In the genomic region with DNA sequence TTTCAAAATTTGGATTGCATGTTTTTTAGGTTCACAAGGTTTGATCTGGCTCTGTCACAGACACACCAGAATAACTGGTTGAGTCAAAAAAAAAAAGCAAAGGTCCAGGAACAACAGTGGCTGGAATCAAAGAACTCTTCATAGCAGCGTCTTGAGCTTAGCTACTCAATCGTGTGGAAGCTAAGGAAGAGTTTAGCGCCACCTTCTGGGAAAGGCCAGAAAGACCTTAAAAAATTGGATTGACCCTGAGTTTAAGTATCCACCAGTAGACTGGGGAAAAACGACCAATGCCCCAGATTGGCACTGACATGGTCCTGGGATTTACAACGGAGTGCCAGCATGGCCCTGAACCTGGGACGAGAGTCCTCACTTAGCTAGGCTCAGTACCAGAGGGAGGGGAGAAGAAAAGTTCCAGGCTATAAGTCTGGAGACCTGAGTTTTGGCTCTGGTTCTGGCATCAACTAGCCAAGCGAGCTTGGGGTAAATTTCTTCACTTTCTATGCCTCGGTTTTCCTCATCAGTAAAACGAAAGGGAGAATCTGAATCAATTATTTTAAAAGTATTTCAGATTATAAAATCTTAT, we compare ENCODE assay signal across 8 cellular contexts.
DNase-seq lines count a peak whose midpoint lies in the region; ATAC-seq, FAIRE-seq and TF ChIP-seq lines count a peak whose summit lies in the region.

No MANE protein-coding gene starts in this region.

- H3K36me3 ChIP-seq in kidney (ENCODE audit: control insufficient read depth in 1 of 2, insufficient read depth in 2 of 2, low read length in 2 of 2) (peaks cover 25 to 38% of the 10 kb centered on the region in 2 donors), thoracic aorta (peaks cover 26% of the 10 kb centered on the region)

- no TSS peak for BruUV-seq in MCF 10A (replicated peaks; lab: Mats Ljungman, UMichigan)

- H3K4me1 ChIP-seq in kidney (ENCODE audit: control insufficient read depth in 1 of 2, insufficient read depth in 1 of 2, low read depth in 1 of 2, low read length in 2 of 2): peaks cover 0 to 15% of the 10 kb centered on the region in 2 donors
- peaks cover 14 to 50% of the 10 kb centered on the region in 2 donors for H3K4me1 ChIP-seq in thoracic aorta (ENCODE audit: control insufficient read depth in 1 of 2, low read depth in 2 of 2)

- DNase-seq in activated CD4-positive, alpha-beta T cell treated with anti-CD3 and anti-CD28 coated beads for 48 hours: peak; percentile 30
- DNase-seq in activated CD4-positive, alpha-beta T cell treated with anti-CD3 and anti-CD28 coated beads, Interleukin-2, amount 50 U/mL, for 1 hour: no peak
- DNase-seq in HS-27A (ENCODE audit: low read depth): peak; percentile 48
- DNase-seq in NCI-H526 treated with DMSO at 0.1 percent for 48 hours (lab: John Stamatoyannopoulos, UW): peak; percentile 42
- DNase-seq in MCF 10A (ENCODE audit: unreplicated experiment): peak; percentile 81
- no peak for DNase-seq in kidney
- no peak for DNase-seq in thoracic aorta (ENCODE audit: low spot score)

- CTCF ChIA-PET in MCF 10A (lab: Yijun Ruan, JAX): interaction anchor here (0.5 to 14.9 kb wide), 50 partner anchors 9 to 1066 kb away, joined by 3 to 356 read pairs (median 5); no protein-coding TSS in a partner anchor

- FAIRE-seq in kidney (lab: Jason Lieb, UNC): no peak

- H3K9me3 ChIP-seq in kidney (ENCODE audit: control insufficient read depth in 1 of 2, low read length in 2 of 2) (no peaks in the 10 kb centered on the region), thoracic aorta (no peaks in the 10 kb centered on the region)

- intact Hi-C loops in MCF 10A (cut with micrococcal nuclease) (loop anchor here (1.0 to 2.0 kb wide), 3 partner anchors 71 to 271 kb away; partner anchors contain the start of gene TFCP2L1), kidney (cut with DNase I) (loop anchor here (5.0 kb wide), 1 partner anchor 269 kb away; no protein-coding TSS in a partner anchor)

- H3K9ac ChIP-seq in kidney (ENCODE audit: low read length in 2 of 2): no peak overlapping the region

- H3K27me3 ChIP-seq in thoracic aorta (replicated peaks; ENCODE audit: insufficient read depth): no peaks in the 10 kb centered on the region

- no peak overlapping the region for H3K4me3 ChIP-seq in kidney (ENCODE audit: low read length in 2 of 2)
- H3K4me3 ChIP-seq in thoracic aorta: no peak overlapping the region

- ATAC-seq in thoracic aorta (ENCODE audit: insufficient number of reproducible peaks, low FRiP score, low read depth) (peak; percentile 66), GM21576 (IDR thresholded peaks at IDR 0.05; ENCODE audit: unreplicated experiment) (no peak)

- H3K27ac Mint-ChIP-seq in MCF 10A (ENCODE audit: low read depth, unreplicated experiment): peak overlapping the region; percentile 39

- H3K27me3 Mint-ChIP-seq in MCF 10A (ENCODE audit: insufficient read depth, unreplicated experiment): no peaks in the 10 kb centered on the region

- H3K9me3 Mint-ChIP-seq in MCF 10A (ENCODE audit: unreplicated experiment): no peaks in the 10 kb centered on the region

- peaks cover 67% of the 10 kb centered on the region for H3K36me3 Mint-ChIP-seq in MCF 10A (ENCODE audit: insufficient read depth, unreplicated experiment)

- peak; percentile 62 for TF ChIP-seq CTCF in MCF 10A (IDR thresholded peaks at IDR 0.05; ENCODE audit: unreplicated experiment)
- peak; percentile 68 for TF ChIP-seq CTCF in kidney (IDR thresholded peaks at IDR 0.05; ENCODE audit: borderline replicate concordance, extremely low read depth, insufficient read depth)
- TF ChIP-seq CTCF in thoracic aorta (IDR thresholded peaks at IDR 0.05): peak; percentile 68

- H3K4me1 Mint-ChIP-seq in MCF 10A (ENCODE audit: insufficient read depth, unreplicated experiment): peaks cover 23% of the 10 kb centered on the region

- H3K27ac ChIP-seq in kidney (ENCODE audit: low read depth in 2 of 2, low read length in 2 of 2) (no peak overlapping the region), thoracic aorta (peak overlapping the region; percentile 5 to 24)

- POLR2A ChIA-PET in MCF 10A (lab: Yijun Ruan, JAX): interaction anchor here (0.6 to 2.7 kb wide), 6 partner anchors 11 to 261 kb away, joined by 3 to 32 read pairs (median 4); no protein-coding TSS in a partner anchor

- no peak overlapping the region for H3K4me3 Mint-ChIP-seq in MCF 10A (ENCODE audit: unreplicated experiment)

Comparison
In these comparisons a context has a peak if more than half of its experiments do, and no peak if none do; other contexts are left out.
1. DNase-seq: peak in activated CD4-positive, alpha-beta T cell treated with anti-CD3 and anti-CD28 coated beads for 48 hours (single experiment), HS-27A (single experiment), NCI-H526 treated with DMSO at 0.1 percent for 48 hours (single experiment) and MCF 10A (single experiment); none in activated CD4-positive, alpha-beta T cell treated with anti-CD3 and anti-CD28 coated beads, Interleukin-2, amount 50 U/mL, for 1 hour (single experiment), kidney (single experiment) and thoracic aorta (single experiment).
2. H3K27ac ChIP-seq: peak in thoracic aorta (2 of 2); none in kidney (0 of 2).
3. Peak in every context shown above with its lines, with median percentiles within 50 percentile points of each other: CTCF ChIP-seq.